ENCODE assay signal across 8 cellular contexts in genomic region chr9:4983541-4984165, GRCh38. TPM values are rescaled to one million over a fixed set of nuclear protein-coding genes. Genes with fewer than 3 reads are reported as not detected.
DNase-seq lines count a peak whose midpoint lies in the region; ATAC-seq and TF ChIP-seq lines count a peak whose summit lies in the region.

No MANE protein-coding gene starts in this region.

- peaks cover 23% of the 10 kb centered on the region for H3K4me1 Mint-ChIP-seq in T-helper 17 cell
- H3K4me1 Mint-ChIP-seq in glutamatergic neuron (ENCODE audit: low read depth, unreplicated experiment) = peaks cover 10% of the 10 kb centered on the region
- peaks cover 52% of the 10 kb centered on the region for H3K4me1 Mint-ChIP-seq in stimulated activated memory B cell treated with anti-CD40 and anti-IgM and Interleukin-4, amounts not matched to agents 10 μg/mL and 1 μg/mL and 100 μg/mL, for 72 hours

- peak; percentile 12 to 64 for DNase-seq in NOMO-1 (lab: John Stamatoyannopoulos, UW; ENCODE audit: unreplicated experiment in 2 of 2)
- DNase-seq in NOMO-1 treated with dmso at 0.1 percent for 144 hours (lab: John Stamatoyannopoulos, UW; ENCODE audit: unreplicated experiment) = no peak
- no peak for DNase-seq in T-helper 17 cell
- no peak for DNase-seq in glutamatergic neuron
- DNase-seq in posterior cingulate gyrus = no peak
- no peak for DNase-seq in islet precursor cell

- TF ChIP-seq CTCF in glutamatergic neuron (IDR thresholded peaks at IDR 0.05; ENCODE audit: partially characterized antibody, unreplicated experiment) = no peak

- ATAC-seq in T-helper 17 cell (no peak), GM19395 (IDR thresholded peaks at IDR 0.05; ENCODE audit: unreplicated experiment) (no peak)
- no peak for ATAC-seq in stimulated activated memory B cell treated with anti-CD40 and anti-IgM and Interleukin-4, amounts not matched to agents 10 μg/mL and 1 μg/mL and 100 μg/mL, for 72 hours

- H3K27ac Mint-ChIP-seq in T-helper 17 cell (peak overlapping the region; percentile 94), glutamatergic neuron (ENCODE audit: unreplicated experiment) (peak overlapping the region; percentile 98)
- peak overlapping the region; percentile 90 for H3K27ac Mint-ChIP-seq in stimulated activated memory B cell treated with anti-CD40 and anti-IgM and Interleukin-4, amounts not matched to agents 10 μg/mL and 1 μg/mL and 100 μg/mL, for 72 hours

- H3K9me3 Mint-ChIP-seq in glutamatergic neuron (ENCODE audit: unreplicated experiment) = peaks cover 9% of the 10 kb centered on the region
- no peaks in the 10 kb centered on the region for H3K9me3 Mint-ChIP-seq in stimulated activated memory B cell treated with anti-CD40 and anti-IgM and Interleukin-4, amounts not matched to agents 10 μg/mL and 1 μg/mL and 100 μg/mL, for 72 hours

- H3K9me3 ChIP-seq in T-helper 17 cell (ENCODE audit: control insufficient read depth, low read length, poor library complexity, severe bottlenecking) = no peaks in the 10 kb centered on the region

- intact Hi-C loops in posterior cingulate gyrus (cut with DNase I) = loop anchor here (2.0 to 10.0 kb wide), 6 partner anchors 49 to 645 kb away; partner anchors contain the start of genes AK3, CDC37L1, PLGRKT and RCL1

- peak overlapping the region; percentile 99 for H3K4me3 Mint-ChIP-seq in T-helper 17 cell
- H3K4me3 Mint-ChIP-seq in glutamatergic neuron (ENCODE audit: unreplicated experiment) = peak overlapping the region; percentile 96
- H3K4me3 Mint-ChIP-seq in stimulated activated memory B cell treated with anti-CD40 and anti-IgM and Interleukin-4, amounts not matched to agents 10 μg/mL and 1 μg/mL and 100 μg/mL, for 72 hours = peak overlapping the region; percentile 89

- peaks cover 12% of the 10 kb centered on the region for H3K27me3 Mint-ChIP-seq in T-helper 17 cell
- peaks cover 9% of the 10 kb centered on the region for H3K27me3 Mint-ChIP-seq in glutamatergic neuron (ENCODE audit: unreplicated experiment)
- H3K27me3 Mint-ChIP-seq in stimulated activated memory B cell treated with anti-CD40 and anti-IgM and Interleukin-4, amounts not matched to agents 10 μg/mL and 1 μg/mL and 100 μg/mL, for 72 hours = no peaks in the 10 kb centered on the region

- H3K36me3 Mint-ChIP-seq in T-helper 17 cell (ENCODE audit: low read depth) (peaks cover 3% of the 10 kb centered on the region), glutamatergic neuron (ENCODE audit: unreplicated experiment) (no peaks in the 10 kb centered on the region)
- no peaks in the 10 kb centered on the region for H3K36me3 Mint-ChIP-seq in stimulated activated memory B cell treated with anti-CD40 and anti-IgM and Interleukin-4, amounts not matched to agents 10 μg/mL and 1 μg/mL and 100 μg/mL, for 72 hours

RNA-seq across cellular contexts. Expression of gene JAK2, which starts 1.4 kb away (rescaled TPM):
- total RNA-seq in T-helper 17 cell (10 to 100 TPM; 14.6 TPM), glutamatergic neuron (ENCODE audit: unreplicated experiment) (5.8 TPM)

Comparison
In these comparisons a context has a peak if more than half of its experiments do, and no peak if none do; other contexts are left out.
1. DNase-seq: peak in NOMO-1 (2 of 2); none in NOMO-1 treated with dmso at 0.1 percent for 144 hours (single experiment), T-helper 17 cell (0 of 3), glutamatergic neuron (single experiment), posterior cingulate gyrus (0 of 10) and islet precursor cell (single experiment).
2. Peak in every context shown above with its lines, with median percentiles within 50 percentile points of each other: H3K27ac Mint-ChIP-seq and H3K4me3 Mint-ChIP-seq.